ENCODE assay signal across 26 cellular contexts in the genomic region with DNA sequence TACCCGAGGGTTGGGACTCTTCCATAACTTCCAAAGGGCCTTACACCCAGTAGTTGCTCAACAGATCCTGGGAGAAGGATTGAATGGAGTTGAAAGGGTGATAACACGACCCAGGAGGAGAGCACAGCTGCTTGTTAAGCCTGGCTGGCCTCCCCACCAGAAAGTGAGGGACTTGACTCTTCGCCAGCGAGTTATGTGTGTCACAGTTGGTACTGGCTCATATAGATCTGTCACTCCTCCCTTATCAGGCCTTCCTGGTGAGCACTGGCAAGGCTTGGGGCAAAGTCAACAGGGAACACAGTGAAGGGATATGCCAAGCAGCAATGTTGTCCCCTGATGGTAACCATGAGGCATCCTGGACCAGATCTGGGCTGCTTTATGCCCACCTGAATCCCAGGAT. TPM values are rescaled to one million over a fixed set of nuclear protein-coding genes. Genes with fewer than 3 reads are reported as not detected.
"Had no signal": no experiment of that assay in that cellular context is flagged by ENCODE, and none has a peak within 500 bp of the region (broad histone marks: within the 10 kb centered on the region; RNA-seq: fewer than 3 reads in every experiment).

No MANE protein-coding gene starts in this region.

- H3K4me3 Mint-ChIP-seq: activated CD8-positive, alpha-beta T cell treated with anti-CD3 and anti-CD28 coated beads, Interleukin-2, amount 10 ng/mL, durations not matched to agents 7 days and 5 days; activated naive CD8-positive, alpha-beta T cell treated with anti-CD3 and anti-CD28 coated beads, Interleukin-2, amount 50 U/mL, for 24 hours; activated T-helper 1 cell treated with anti-CD3 and anti-CD28 coated beads, Interleukin-12 subunit alpha, Interleukin-12 subunit beta, Interleukin-2, Interleukin-4 antibody, amounts not matched to agents 30 ng/mL and 10 ng/mL and 1 ng/mL, durations not matched to agents 14 hours and 24 hours and 36 hours; brain; memory B cell; stimulated activated memory B cell treated with anti-CD40 and anti-IgM and Interleukin-4, amounts not matched to agents 10 μg/mL and 1 μg/mL and 100 μg/mL, for 72 hours; T-helper 17 cell; type B pancreatic cell had no signal

- DNase-seq: activated CD4-positive, alpha-beta T cell treated with anti-CD3 and anti-CD28 coated beads, Interleukin-2, amount 50 U/mL, for 1 hour; activated CD8-positive, alpha-beta T cell treated with anti-CD3 and anti-CD28 coated beads, Interleukin-2, amount 10 ng/mL, durations not matched to agents 7 days and 5 days; activated gamma-delta T cell; activated naive CD4-positive, alpha-beta T cell treated with anti-CD3 and anti-CD28 coated beads, Interleukin-2, amount 50 U/mL, for 16 hours; activated naive CD8-positive, alpha-beta T cell treated with anti-CD3 and anti-CD28 coated beads, Interleukin-2, amount 50 U/mL, for 24 hours; caudate nucleus; effector memory CD4-positive, alpha-beta T cell; foreskin melanocyte; hippocampal formation; kidney glomerular epithelial cell; naive B cell; nucleus accumbens; posterior cingulate gyrus; stimulated activated CD4-positive, alpha-beta T cell treated with anti-CD3 and anti-CD28 coated beads, Interleukin-1b, Interleukin-23, amount 100 ng/mL, for 48 hours; SW 1271; T-helper 17 cell had no signal

- H3K4me3 ChIP-seq: SK-N-MC had no signal

- ATAC-seq: activated CD4-positive, CD25-positive, alpha-beta regulatory T cell treated with anti-CD3 and anti-CD28 coated beads, Interleukin-2, amount 50 U/mL, for 24 hours; activated CD8-positive, alpha-beta T cell treated with anti-CD3 and anti-CD28 coated beads, Interleukin-2, amount 10 ng/mL, durations not matched to agents 7 days and 5 days; activated naive CD8-positive, alpha-beta T cell treated with anti-CD3 and anti-CD28 coated beads, Interleukin-2, amount 50 U/mL, for 24 hours; esophagus mucosa; stimulated activated memory B cell treated with anti-CD40 and anti-IgM and Interleukin-4, amounts not matched to agents 10 μg/mL and 1 μg/mL and 100 μg/mL, for 72 hours; T-helper 17 cell had no signal

- H3K4me1 Mint-ChIP-seq: activated naive CD8-positive, alpha-beta T cell treated with anti-CD3 and anti-CD28 coated beads, Interleukin-2, amount 50 U/mL, for 24 hours; brain; memory B cell; naive B cell; stimulated activated memory B cell treated with anti-CD40 and anti-IgM and Interleukin-4, amounts not matched to agents 10 μg/mL and 1 μg/mL and 100 μg/mL, for 72 hours had no signal

- H3K9me3 Mint-ChIP-seq: activated naive CD8-positive, alpha-beta T cell treated with anti-CD3 and anti-CD28 coated beads, Interleukin-2, amount 50 U/mL, for 24 hours; activated T-helper 1 cell treated with anti-CD3 and anti-CD28 coated beads, Interleukin-12 subunit alpha, Interleukin-12 subunit beta, Interleukin-2, Interleukin-4 antibody, amounts not matched to agents 30 ng/mL and 10 ng/mL and 1 ng/mL, durations not matched to agents 14 hours and 24 hours and 36 hours; memory B cell; stimulated activated memory B cell treated with anti-CD40 and anti-IgM and Interleukin-4, amounts not matched to agents 10 μg/mL and 1 μg/mL and 100 μg/mL, for 72 hours had no signal

- H3K27ac Mint-ChIP-seq: activated CD8-positive, alpha-beta T cell treated with anti-CD3 and anti-CD28 coated beads, Interleukin-2, amount 10 ng/mL, durations not matched to agents 7 days and 5 days; activated naive CD8-positive, alpha-beta T cell treated with anti-CD3 and anti-CD28 coated beads, Interleukin-2, amount 50 U/mL, for 24 hours; activated T-helper 1 cell treated with anti-CD3 and anti-CD28 coated beads, Interleukin-12 subunit alpha, Interleukin-12 subunit beta, Interleukin-2, Interleukin-4 antibody, amounts not matched to agents 30 ng/mL and 10 ng/mL and 1 ng/mL, durations not matched to agents 14 hours and 24 hours and 36 hours; brain; memory B cell; stimulated activated memory B cell treated with anti-CD40 and anti-IgM and Interleukin-4, amounts not matched to agents 10 μg/mL and 1 μg/mL and 100 μg/mL, for 72 hours; type B pancreatic cell had no signal

- H3K27me3 Mint-ChIP-seq: activated naive CD8-positive, alpha-beta T cell treated with anti-CD3 and anti-CD28 coated beads, Interleukin-2, amount 50 U/mL, for 24 hours; type B pancreatic cell had no signal

- H3K36me3 Mint-ChIP-seq: brain; memory B cell; naive B cell; stimulated activated memory B cell treated with anti-CD40 and anti-IgM and Interleukin-4, amounts not matched to agents 10 μg/mL and 1 μg/mL and 100 μg/mL, for 72 hours; type B pancreatic cell had no signal

- H3K27ac ChIP-seq: SK-N-MC, VCaP had no signal

RNA-seq across cellular contexts. Expression of a gene that starts 35.8 kb away (rescaled TPM):
- total RNA-seq: mononuclear cell, T-helper 17 cell had no signal
